Comparison of ENCODE assay signal across 21 cellular contexts in the genomic region with DNA sequence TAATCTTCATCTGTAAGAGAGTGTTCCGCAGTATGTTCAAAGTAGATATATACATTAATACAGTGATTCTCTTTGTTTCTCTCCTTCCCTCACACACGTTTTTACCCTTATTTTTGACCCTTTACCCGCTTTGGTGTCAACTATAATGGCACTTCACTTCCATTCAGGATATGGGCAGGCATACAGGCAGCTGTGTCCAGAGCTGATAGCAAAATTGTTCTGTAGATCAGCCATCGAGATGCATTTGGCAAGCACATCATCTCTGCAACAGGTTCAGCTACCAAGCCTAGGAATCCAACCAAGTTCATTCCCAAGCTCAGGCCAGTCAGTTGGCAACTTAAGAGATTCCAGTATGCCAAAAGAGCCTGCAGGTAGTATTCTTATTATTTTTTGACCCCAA.
"Had no signal": no experiment of that assay in that cellular context is flagged by ENCODE, and none has a peak within 500 bp of the region (broad histone marks: within the 10 kb centered on the region; RNA-seq: fewer than 3 reads in every experiment).

No MANE protein-coding gene starts in this region.

- H3K36me3 Mint-ChIP-seq: immature natural killer cell had no signal

- H3K4me1 Mint-ChIP-seq: immature natural killer cell; naive thymus-derived CD8-positive, alpha-beta T cell; neural progenitor cell had no signal

- DNase-seq: effector memory CD4-positive, alpha-beta T cell; esophagus squamous epithelium; foreskin fibroblast; glutamatergic neuron; immature natural killer cell; kidney; left cardiac atrium; left ventricle myocardium inferior; mesendoderm; mucosa of descending colon; naive thymus-derived CD8-positive, alpha-beta T cell; nucleus accumbens; ovary; right cardiac atrium; small intestine; stimulated activated CD4-positive, alpha-beta T cell treated with anti-CD3 and anti-CD28 coated beads, Interleukin-12 subunit alpha, Interleukin-12 subunit beta, amount 100 ng/mL, for 4 hours; stimulated activated naive CD4-positive, alpha-beta T cell; stomach; substantia nigra; transverse colon had no signal

- H3K27ac Mint-ChIP-seq: immature natural killer cell; naive thymus-derived CD8-positive, alpha-beta T cell; neural progenitor cell had no signal

- H3K4me3 Mint-ChIP-seq: immature natural killer cell; naive thymus-derived CD8-positive, alpha-beta T cell; neural progenitor cell had no signal
